In the genomic region with DNA sequence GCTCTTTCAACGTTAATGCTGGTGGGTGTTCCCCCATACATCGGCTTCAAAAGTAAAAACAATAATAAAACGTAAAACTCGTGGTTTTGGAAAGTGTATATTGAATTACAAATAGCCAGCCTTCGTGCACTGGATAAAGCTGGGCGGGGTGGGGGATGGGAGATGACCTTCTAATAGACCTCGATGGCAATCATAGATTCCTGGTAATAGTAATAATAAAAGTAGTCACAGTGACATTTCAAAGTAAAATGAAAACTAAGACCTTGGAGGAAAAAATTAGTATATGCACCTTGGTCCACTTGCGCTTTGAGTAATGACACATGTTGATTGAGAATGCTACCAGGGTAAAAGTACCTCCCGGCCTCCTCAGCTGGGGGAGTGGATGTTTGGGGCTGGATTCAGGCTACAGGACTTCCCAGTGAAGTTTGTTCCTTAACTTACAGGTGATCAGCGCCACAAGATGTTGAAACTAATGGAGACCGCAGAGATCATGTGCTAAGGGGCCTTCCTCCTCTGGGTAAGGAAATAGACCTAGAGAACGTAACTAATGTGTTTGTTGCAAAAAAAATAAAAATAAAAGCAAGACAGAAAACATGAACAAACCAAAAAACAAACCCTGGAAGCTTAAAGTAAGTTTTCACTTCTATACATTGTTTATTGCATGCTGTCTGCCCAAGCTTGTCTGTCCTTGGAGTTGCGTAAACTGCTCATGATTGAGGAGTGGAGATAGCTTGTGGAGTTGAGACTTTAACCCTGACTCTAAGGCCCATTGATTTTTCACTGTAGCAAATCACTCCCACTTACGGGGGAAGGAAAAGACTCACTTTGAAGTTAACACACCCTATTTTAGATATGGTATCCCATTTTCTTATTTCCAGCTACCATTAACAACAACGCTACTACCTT, we compare ENCODE assay signal across 9 cellular contexts. TPM values are rescaled to one million over a fixed set of nuclear protein-coding genes. Genes with fewer than 3 reads are reported as not detected.
DNase-seq lines count a peak whose midpoint lies in the region; ATAC-seq and TF ChIP-seq lines count a peak whose summit lies in the region.
"Had no signal": no experiment of that assay in that cellular context is flagged by ENCODE, and none has a peak within 500 bp of the region (broad histone marks: within the 10 kb centered on the region; RNA-seq: fewer than 3 reads in every experiment).

No MANE protein-coding gene starts in this region.

- H3K27me3 Mint-ChIP-seq in T-helper 2 cell treated with Interferon-gamma antibody and Interleukin-4, amounts not matched to agents 5 μg/mL and 100 μg/mL, for 36 hours (ENCODE audit: low read depth) = peaks cover 42% of the 10 kb centered on the region
- H3K27me3 Mint-ChIP-seq in activated T-helper 2 cell treated with anti-CD3 and anti-CD28 coated beads, Interferon-gamma antibody, Interleukin-2, Interleukin-4, amounts not matched to agents 10 μg/mL and 5 μg/mL and 100 μg/mL, durations not matched to agents 14 hours and 24 hours and 36 hours (ENCODE audit: low read depth) = peaks cover 28% of the 10 kb centered on the region

- peaks cover 3% of the 10 kb centered on the region for H3K4me1 Mint-ChIP-seq in T-helper 2 cell treated with Interferon-gamma antibody and Interleukin-4, amounts not matched to agents 5 μg/mL and 100 μg/mL, for 36 hours (ENCODE audit: low read depth)
- H3K4me1 Mint-ChIP-seq in activated T-helper 2 cell treated with anti-CD3 and anti-CD28 coated beads, Interferon-gamma antibody, Interleukin-2, Interleukin-4, amounts not matched to agents 10 μg/mL and 5 μg/mL and 100 μg/mL, durations not matched to agents 14 hours and 24 hours and 36 hours (ENCODE audit: low read depth) = peaks cover 4% of the 10 kb centered on the region

- no peak overlapping the region for H3K27ac Mint-ChIP-seq in T-helper 2 cell treated with Interferon-gamma antibody and Interleukin-4, amounts not matched to agents 5 μg/mL and 100 μg/mL, for 36 hours
- no peak overlapping the region for H3K27ac Mint-ChIP-seq in activated T-helper 2 cell treated with anti-CD3 and anti-CD28 coated beads, Interferon-gamma antibody, Interleukin-2, Interleukin-4, amounts not matched to agents 10 μg/mL and 5 μg/mL and 100 μg/mL, durations not matched to agents 14 hours and 24 hours and 36 hours
- H3K27ac Mint-ChIP-seq: activated B cell treated with CpG ODN at 0.5 μM for 24 hours had no signal

- no peak overlapping the region for H3K14ac ChIP-seq in neuronal stem cell (ENCODE audit: low read length)

- H3K4me3 Mint-ChIP-seq in T-helper 2 cell treated with Interferon-gamma antibody and Interleukin-4, amounts not matched to agents 5 μg/mL and 100 μg/mL, for 36 hours = no peak overlapping the region
- no peak overlapping the region for H3K4me3 Mint-ChIP-seq in activated T-helper 2 cell treated with anti-CD3 and anti-CD28 coated beads, Interferon-gamma antibody, Interleukin-2, Interleukin-4, amounts not matched to agents 10 μg/mL and 5 μg/mL and 100 μg/mL, durations not matched to agents 14 hours and 24 hours and 36 hours (ENCODE audit: low read depth)

- no peaks in the 10 kb centered on the region for H3K36me3 Mint-ChIP-seq in T-helper 2 cell treated with Interferon-gamma antibody and Interleukin-4, amounts not matched to agents 5 μg/mL and 100 μg/mL, for 36 hours (ENCODE audit: low read depth)
- no peaks in the 10 kb centered on the region for H3K36me3 Mint-ChIP-seq in activated T-helper 2 cell treated with anti-CD3 and anti-CD28 coated beads, Interferon-gamma antibody, Interleukin-2, Interleukin-4, amounts not matched to agents 10 μg/mL and 5 μg/mL and 100 μg/mL, durations not matched to agents 14 hours and 24 hours and 36 hours (ENCODE audit: low read depth)

- H2BK120ac ChIP-seq in neuronal stem cell (ENCODE audit: low read depth, low read length) = no peak overlapping the region

- H3K27ac ChIP-seq in epithelial cell of prostate (peak overlapping the region; percentile 78), neuronal stem cell (replicated peaks; ENCODE audit: low read length) (peak overlapping the region; percentile 94)

- peaks cover 2 to 27% of the 10 kb centered on the region in 2 donors for H3K4me1 ChIP-seq in neuronal stem cell (ENCODE audit: control insufficient read depth in 2 of 2, insufficient read depth in 1 of 2, low read depth in 1 of 2, low read length in 2 of 2)

- H2AFZ ChIP-seq in neuronal stem cell (ENCODE audit: low read length) = peak overlapping the region; percentile 99

- ATAC-seq in GM21515 (IDR thresholded peaks at IDR 0.05; ENCODE audit: unreplicated experiment) = no peak

- H2BK5ac ChIP-seq in neuronal stem cell (ENCODE audit: low read length) = no peak overlapping the region

- H3K27me3 ChIP-seq in MG63 (no peaks in the 10 kb centered on the region), neuronal stem cell (ENCODE audit: control insufficient read depth in 3 of 3, insufficient read depth in 3 of 3, low read depth in 1 of 3, low read length in 3 of 3) (no peaks in the 10 kb centered on the region)

- H2BK15ac ChIP-seq in neuronal stem cell (ENCODE audit: low read length) = no peak overlapping the region

- no peak overlapping the region for H2AK5ac ChIP-seq in neuronal stem cell (ENCODE audit: low read depth, low read length)

- no peak overlapping the region for H4K91ac ChIP-seq in neuronal stem cell (ENCODE audit: low read depth, low read length, poor library complexity)

- peaks cover 4% of the 10 kb centered on the region for H3K79me1 ChIP-seq in neuronal stem cell (ENCODE audit: low read depth, low read length)

- H3K9me3 Mint-ChIP-seq in T-helper 2 cell treated with Interferon-gamma antibody and Interleukin-4, amounts not matched to agents 5 μg/mL and 100 μg/mL, for 36 hours = no peaks in the 10 kb centered on the region
- H3K9me3 Mint-ChIP-seq in activated T-helper 2 cell treated with anti-CD3 and anti-CD28 coated beads, Interferon-gamma antibody, Interleukin-2, Interleukin-4, amounts not matched to agents 10 μg/mL and 5 μg/mL and 100 μg/mL, durations not matched to agents 14 hours and 24 hours and 36 hours = no peaks in the 10 kb centered on the region
- H3K9me3 Mint-ChIP-seq: activated B cell treated with CpG ODN at 0.5 μM for 24 hours had no signal

- H2BK12ac ChIP-seq in neuronal stem cell (ENCODE audit: low read length) = no peak overlapping the region

- no CpG with 5 or more reads among the region's 15 CpGs for WGBS in neuronal stem cell (ENCODE audit: extremely low coverage in 2 of 2, insufficient read length in 2 of 2, insufficient replicate concordance in 1 of 2), 2 donors

- no peak overlapping the region for H3K4me2 ChIP-seq in neuronal stem cell (ENCODE audit: insufficient read depth, low read length, poor library complexity, severe bottlenecking)

- intact Hi-C loops in activated T-helper 2 cell treated with anti-CD3 and anti-CD28 coated beads, Interferon-gamma antibody, Interleukin-2, Interleukin-4, amounts not matched to agents 10 μg/mL and 5 μg/mL and 100 μg/mL, durations not matched to agents 14 hours and 24 hours and 36 hours (cut with micrococcal nuclease) = no loop called here

- DNase-seq in AG10803 (ENCODE audit: low read depth) (no peak), MG63 (no peak), epithelial cell of prostate (ENCODE audit: low read depth, low spot score) (no peak), neuronal stem cell (ENCODE audit: low spot score) (no peak), NCI-H1092 treated with DMSO at 0.1 percent for 48 hours (lab: John Stamatoyannopoulos, UW) (no peak)
- no peak for DNase-seq in T-helper 2 cell treated with Interferon-gamma antibody and Interleukin-4, amounts not matched to agents 5 μg/mL and 100 μg/mL, for 36 hours (ENCODE audit: low spot score)
- DNase-seq in activated T-helper 2 cell treated with anti-CD3 and anti-CD28 coated beads, Interferon-gamma antibody, Interleukin-2, Interleukin-4, amounts not matched to agents 10 μg/mL and 5 μg/mL and 100 μg/mL, durations not matched to agents 14 hours and 24 hours and 36 hours (ENCODE audit: low spot score) = no peak
- DNase-seq: activated B cell treated with CpG ODN at 0.5 μM for 24 hours had no signal

- no peak overlapping the region for H4K8ac ChIP-seq in neuronal stem cell (ENCODE audit: low read depth, low read length)

- H3K9ac ChIP-seq in neuronal stem cell (ENCODE audit: low read depth, low read length, poor library complexity) = no peak overlapping the region

- no peaks in the 10 kb centered on the region for H3K9me3 ChIP-seq in MG63
- H3K9me3 ChIP-seq in neuronal stem cell (replicated peaks in 1 of 2; ENCODE audit: control insufficient read depth in 2 of 2, insufficient read depth in 1 of 2, low read depth in 1 of 2, low read length in 2 of 2) = no peaks in the 10 kb centered on the region

- H3K4ac ChIP-seq in neuronal stem cell (ENCODE audit: low read length) = no peak overlapping the region

- peak overlapping the region; percentile 90 for H3K4me3 ChIP-seq in AG10803 (ENCODE audit: low read length)
- H3K4me3 ChIP-seq in MG63 = peak overlapping the region; percentile 81
- peak overlapping the region in 1 of 2 donors; percentile 83 for H3K4me3 ChIP-seq in neuronal stem cell (ENCODE audit: low read length in 2 of 2)

- H3K18ac ChIP-seq in neuronal stem cell (ENCODE audit: low read length) = no peak overlapping the region

- no peak for TF ChIP-seq CTCF in AG10803 (conservative IDR thresholded peaks at IDR 0.05; ENCODE audit: low read length)

- H3K36me3 ChIP-seq in MG63 = no peaks in the 10 kb centered on the region
- no peaks in the 10 kb centered on the region for H3K36me3 ChIP-seq in neuronal stem cell (replicated peaks in 1 of 2; ENCODE audit: control insufficient read depth in 2 of 2, insufficient read depth in 2 of 2, low read length in 2 of 2)

- no peak overlapping the region for H3K23ac ChIP-seq in neuronal stem cell (ENCODE audit: low read depth, low read length, poor library complexity)

RNA-seq across cellular contexts. Expression of a gene that starts 0.9 kb away (rescaled TPM):
- 20.9 and 28.5 TPM in 2 replicates for total RNA-seq in MG63 (2014; rRNA removed; shearing (Covaris generic); ENCODE audit: low replicate concordance)
- 15.0 TPM for polyA plus RNA-seq in neuronal stem cell (2013, experiment 1 of 2)
- polyA plus RNA-seq in neuronal stem cell (2013, experiment 2 of 2) = 14.5 TPM
- total RNA-seq in activated T-helper 2 cell treated with anti-CD3 and anti-CD28 coated beads, Interferon-gamma antibody, Interleukin-2, Interleukin-4, amounts not matched to agents 10 μg/mL and 5 μg/mL and 100 μg/mL, durations not matched to agents 14 hours and 24 hours and 36 hours = 0.21 TPM in 2 replicates
- total RNA-seq: activated B cell treated with CpG ODN at 0.5 μM for 24 hours had no signal

Comparison
In these comparisons a context has a peak if more than half of its experiments do, and no peak if none do; other contexts are left out.
1. RNA of a gene that starts 0.9 kb away (total RNA-seq): 20.9 to 28.5 TPM in MG63; 0.21 TPM in activated T-helper 2 cell treated with anti-CD3 and anti-CD28 coated beads, Interferon-gamma antibody, Interleukin-2, Interleukin-4, amounts not matched to agents 10 μg/mL and 5 μg/mL and 100 μg/mL, durations not matched to agents 14 hours and 24 hours and 36 hours; every median in the first group is over 10 times any median in the second.